In the genomic region with DNA sequence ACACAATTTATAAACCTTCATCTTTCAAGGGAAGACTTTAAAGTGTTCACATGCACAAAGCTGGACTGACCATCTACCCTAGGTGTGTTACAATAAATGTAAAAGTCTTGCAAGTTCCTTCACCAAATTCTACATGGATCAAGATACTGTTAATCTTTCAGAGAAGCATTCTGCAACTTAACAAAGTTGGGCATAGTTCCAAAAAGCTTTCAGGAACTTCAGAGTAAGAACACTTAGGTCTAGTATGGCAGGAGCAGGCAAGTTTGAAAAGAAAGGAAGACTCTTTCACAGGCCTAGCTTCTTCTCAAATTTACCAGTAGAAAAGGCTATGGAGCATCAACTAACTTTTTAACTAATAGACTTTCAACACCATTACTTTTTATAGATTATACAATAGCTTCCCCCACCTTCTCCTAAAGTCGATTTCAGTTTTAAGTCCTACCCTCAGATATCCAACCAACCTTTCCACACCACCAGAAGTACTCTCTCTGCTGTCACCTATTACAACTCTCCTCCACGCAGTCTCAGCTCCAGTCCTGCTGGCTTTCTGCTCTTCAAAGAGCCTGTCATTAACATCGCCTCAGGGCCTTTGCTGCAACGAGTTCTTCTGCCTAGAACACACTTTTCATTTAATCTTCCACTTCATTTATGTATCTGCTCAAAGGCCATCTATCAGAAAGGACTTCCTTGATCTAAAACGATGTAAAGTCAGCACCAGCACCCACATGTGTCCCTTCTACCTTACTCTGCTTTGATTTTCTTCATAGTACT, we compare ENCODE assay signal across 22 cellular contexts.
DNase-seq lines count a peak whose midpoint lies in the region; ATAC-seq and TF ChIP-seq lines count a peak whose summit lies in the region.
"Had no signal": no experiment of that assay in that cellular context is flagged by ENCODE, and none has a peak within 500 bp of the region (broad histone marks: within the 10 kb centered on the region; RNA-seq: fewer than 3 reads in every experiment).

No MANE protein-coding gene starts in this region.

- WGBS in heart right ventricle, 2 donors, result 73% methylated on average over 5 of the region's 5 CpGs
- WGBS in gastroesophageal sphincter (ENCODE audit: low coverage in 1 of 2), 2 donors, result 83 to 92% methylated on average over 5 of the region's 5 CpGs

- no peaks in the 10 kb centered on the region for H3K36me3 ChIP-seq in left ventricle myocardium inferior
- H3K36me3 ChIP-seq in heart right ventricle, result no peaks in the 10 kb centered on the region
- H3K36me3 ChIP-seq in gastroesophageal sphincter, result no peaks in the 10 kb centered on the region
- H3K36me3 ChIP-seq: colonic mucosa, right lobe of liver had no signal

- intact Hi-C loops in left ventricle myocardium inferior (cut with micrococcal nuclease) (no loop called here), heart right ventricle (cut with DNase I) (loop anchor here in 2 of 10 donors (5.0 to 10.0 kb wide), 3 partner anchors 115 to 303 kb away; no protein-coding TSS in a partner anchor)

- no peak for DNase-seq in left ventricle myocardium inferior
- DNase-seq in heart right ventricle, result no peak
- no peak for DNase-seq in type B pancreatic cell (ENCODE audit: extremely low spot score, unreplicated experiment)
- no peak for DNase-seq in EL
- DNase-seq in dedifferentiated amniotic fluid mesenchymal stem cell (ENCODE audit: extremely low spot score), result no peak
- DNase-seq: activated CD4-positive, alpha-beta T cell treated with anti-CD3 and anti-CD28 coated beads for 1 hour; activated naive CD4-positive, alpha-beta T cell treated with anti-CD3 and anti-CD28 coated beads, Interleukin-2, amount 50 U/mL, for 16 hours; activated T-cell treated with anti-CD3 and anti-CD28 coated beads, Interleukin-2, amount 50 U/mL, for 72 hours; CD4-positive, alpha-beta T cell; colonic mucosa; DMS153; naive thymus-derived CD4-positive, alpha-beta T cell; NCI-H2029; NCI-H510A; right lobe of liver; T1000; testis had no signal

- no peaks in the 10 kb centered on the region for H3K9me3 Mint-ChIP-seq in type B pancreatic cell
- H3K9me3 Mint-ChIP-seq: activated T-cell treated with anti-CD3 and anti-CD28 coated beads, Interleukin-2, amount 50 U/mL, for 72 hours; CD4-positive, alpha-beta T cell; naive thymus-derived CD4-positive, alpha-beta T cell; stimulated activated memory B cell treated with anti-CD40 and anti-IgM and Interleukin-4, amounts not matched to agents 10 μg/mL and 1 μg/mL and 100 μg/mL, for 72 hours had no signal

- H3K4me3 Mint-ChIP-seq in type B pancreatic cell, result peak overlapping the region; percentile 48
- H3K4me3 Mint-ChIP-seq: activated T-cell treated with anti-CD3 and anti-CD28 coated beads, Interleukin-2, amount 50 U/mL, for 72 hours; CD4-positive, alpha-beta T cell; naive thymus-derived CD4-positive, alpha-beta T cell; stimulated activated memory B cell treated with anti-CD40 and anti-IgM and Interleukin-4, amounts not matched to agents 10 μg/mL and 1 μg/mL and 100 μg/mL, for 72 hours had no signal

- H3K27ac Mint-ChIP-seq in type B pancreatic cell, result no peak overlapping the region
- H3K27ac Mint-ChIP-seq: activated T-cell treated with anti-CD3 and anti-CD28 coated beads, Interleukin-2, amount 50 U/mL, for 72 hours; CD4-positive, alpha-beta T cell; naive thymus-derived CD4-positive, alpha-beta T cell; stimulated activated memory B cell treated with anti-CD40 and anti-IgM and Interleukin-4, amounts not matched to agents 10 μg/mL and 1 μg/mL and 100 μg/mL, for 72 hours had no signal

- peaks cover 9% of the 10 kb centered on the region for H3K4me1 Mint-ChIP-seq in type B pancreatic cell (ENCODE audit: unreplicated experiment)
- H3K4me1 Mint-ChIP-seq: naive thymus-derived CD4-positive, alpha-beta T cell; stimulated activated memory B cell treated with anti-CD40 and anti-IgM and Interleukin-4, amounts not matched to agents 10 μg/mL and 1 μg/mL and 100 μg/mL, for 72 hours had no signal

- H3K9me3 ChIP-seq in left ventricle myocardium inferior (replicated peaks) (no peaks in the 10 kb centered on the region), heart right ventricle (no peaks in the 10 kb centered on the region), gastroesophageal sphincter (no peaks in the 10 kb centered on the region)
- H3K9me3 ChIP-seq: colonic mucosa, right lobe of liver, testis had no signal

- no peaks in the 10 kb centered on the region for H3K27me3 ChIP-seq in left ventricle myocardium inferior (ENCODE audit: low read depth)
- H3K27me3 ChIP-seq in heart right ventricle, result no peaks in the 10 kb centered on the region
- no peaks in the 10 kb centered on the region for H3K27me3 ChIP-seq in gastroesophageal sphincter
- H3K27me3 ChIP-seq: colonic mucosa, right lobe of liver, testis had no signal

- ATAC-seq in heart right ventricle (no peak), gastroesophageal sphincter (no peak), GM19397 (IDR thresholded peaks at IDR 0.05; ENCODE audit: unreplicated experiment) (no peak)
- ATAC-seq: activated T-cell treated with anti-CD3 and anti-CD28 coated beads, Interleukin-2, amount 50 U/mL, for 72 hours; naive thymus-derived CD4-positive, alpha-beta T cell; right lobe of liver; stimulated activated memory B cell treated with anti-CD40 and anti-IgM and Interleukin-4, amounts not matched to agents 10 μg/mL and 1 μg/mL and 100 μg/mL, for 72 hours had no signal

- no peaks in the 10 kb centered on the region for H3K27me3 Mint-ChIP-seq in type B pancreatic cell
- H3K27me3 Mint-ChIP-seq: CD4-positive, alpha-beta T cell; naive thymus-derived CD4-positive, alpha-beta T cell; stimulated activated memory B cell treated with anti-CD40 and anti-IgM and Interleukin-4, amounts not matched to agents 10 μg/mL and 1 μg/mL and 100 μg/mL, for 72 hours had no signal

- H3K4me1 ChIP-seq in left ventricle myocardium inferior (peaks cover 6% of the 10 kb centered on the region), heart right ventricle (peaks cover 0 to 10% (median 0%) of the 10 kb centered on the region in 9 donors), gastroesophageal sphincter (peaks cover 3 to 25% (median 10%) of the 10 kb centered on the region in 3 donors)
- H3K4me1 ChIP-seq: colonic mucosa, right lobe of liver had no signal

- TF ChIP-seq EP300 in gastroesophageal sphincter (IDR thresholded peaks at IDR 0.05), result no peak

- H3K27ac ChIP-seq in left ventricle myocardium inferior (replicated peaks) (peak overlapping the region; percentile 72), heart right ventricle (peak overlapping the region in 1 of 10 donors; percentile 26), VCaP (peak overlapping the region; percentile 47; the same call in 1 of the 2 replicates), gastroesophageal sphincter (peak overlapping the region; percentile 20 to 66 (median 54))
- H3K27ac ChIP-seq: colonic mucosa, KMS-11, right lobe of liver had no signal

- no peaks in the 10 kb centered on the region for H3K36me3 Mint-ChIP-seq in type B pancreatic cell
- H3K36me3 Mint-ChIP-seq: stimulated activated memory B cell treated with anti-CD40 and anti-IgM and Interleukin-4, amounts not matched to agents 10 μg/mL and 1 μg/mL and 100 μg/mL, for 72 hours had no signal

- H3K4me3 ChIP-seq in left ventricle myocardium inferior, result no peak overlapping the region
- H3K4me3 ChIP-seq in heart right ventricle, result no peak overlapping the region
- H3K4me3 ChIP-seq in gastroesophageal sphincter, result no peak overlapping the region
- H3K4me3 ChIP-seq: colonic mucosa, right lobe of liver, testis had no signal

- no peak for TF ChIP-seq CTCF in left ventricle myocardium inferior (IDR thresholded peaks at IDR 0.05; ENCODE audit: borderline replicate concordance)
- no peak for TF ChIP-seq CTCF in heart right ventricle (IDR thresholded peaks at IDR 0.05)
- TF ChIP-seq CTCF in VCaP (conservative IDR thresholded peaks at IDR 0.05), result no peak
- TF ChIP-seq CTCF in gastroesophageal sphincter (IDR thresholded peaks at IDR 0.05), result no peak
- TF ChIP-seq CTCF in type B pancreatic cell (conservative IDR thresholded peaks at IDR 0.05), result no peak

- TF ChIP-seq POLR2A in gastroesophageal sphincter (IDR thresholded peaks at IDR 0.05), result no peak
